In genomic region chr1:201281573-201281972, GRCh38 we compare ENCODE assay signal across 20 cellular contexts. TPM values are rescaled to one million over a fixed set of nuclear protein-coding genes. Genes with fewer than 3 reads are reported as not detected.
DNase-seq lines count a peak whose midpoint lies in the region; ATAC-seq and TF ChIP-seq lines count a peak whose summit lies in the region.
"Had no signal": no experiment of that assay in that cellular context is flagged by ENCODE, and none has a peak within 500 bp of the region (broad histone marks: within the 10 kb centered on the region; RNA-seq: fewer than 3 reads in every experiment).

No MANE protein-coding gene starts in this region.

- H3K27ac ChIP-seq in heart left ventricle (no peak overlapping the region), right cardiac atrium (ENCODE audit: low read length) (no peak overlapping the region)
- H3K27ac ChIP-seq: KMS-11, SJSA1 had no signal

- no peak overlapping the region for H3K4me3 ChIP-seq in heart left ventricle
- H3K4me3 ChIP-seq in right cardiac atrium (ENCODE audit: low read length), result no peak overlapping the region
- no peak overlapping the region for H3K4me3 ChIP-seq in choroid plexus epithelial cell (ENCODE audit: low read depth, low read length)
- H3K4me3 ChIP-seq: SJSA1 had no signal

- TF ChIP-seq POLR2A in heart left ventricle (IDR thresholded peaks at IDR 0.05), result no peak

- peaks cover 13 to 50% (median 30%) of the 10 kb centered on the region in 9 donors for H3K27me3 ChIP-seq in heart left ventricle
- H3K27me3 ChIP-seq in right cardiac atrium (ENCODE audit: control insufficient read depth, insufficient read depth), result no peaks in the 10 kb centered on the region

- no peaks in the 10 kb centered on the region for H3K36me3 ChIP-seq in heart left ventricle
- H3K36me3 ChIP-seq: SJSA1 had no signal

- DNase-seq in heart left ventricle (no peak), right cardiac atrium (no peak), G401 (ENCODE audit: low spot score) (peak; percentile 3), choroid plexus epithelial cell (ENCODE audit: low read depth) (peak; percentile 25), ACHN (no peak), C1 segment of cervical spinal cord (lab: John Stamatoyannopoulos, UW) (no peak)
- DNase-seq: EL, MV-4-11, NCI-H1105 treated with DMSO at 0.1 percent for 48 hours, NCI-H2029 treated with DMSO at 0.1 percent for 48 hours, NCI-H2171, NCI-H345, NCI-H524, NCI-H774 had no signal

- H3K9me3 ChIP-seq in heart left ventricle, result no peaks in the 10 kb centered on the region
- no peaks in the 10 kb centered on the region for H3K9me3 ChIP-seq in right cardiac atrium (ENCODE audit: control insufficient read depth, low read length)
- H3K9me3 ChIP-seq: SJSA1 had no signal

- in situ Hi-C loops in G401 (cut with HindIII; ENCODE audit: low sequenced_read_pairs) (no loop called here), ACHN (cut with HindIII; ENCODE audit: low pct_ligation_motif_present, low pct_unique_long_range_greater_than_20kb, low sequenced_read_pairs) (no loop called here)

- ATAC-seq in heart left ventricle (peak in 3 of 4 donors; percentile 27 to 40 (median 31)), right cardiac atrium (no peak), GM21515 (IDR thresholded peaks at IDR 0.05; ENCODE audit: unreplicated experiment) (no peak)

- H3K4me1 ChIP-seq in heart left ventricle (peaks cover 0 to 14% (median 6%) of the 10 kb centered on the region in 12 donors), right cardiac atrium (ENCODE audit: control insufficient read depth, insufficient read depth, low read length) (no peaks in the 10 kb centered on the region)

- no peak for TF ChIP-seq CTCF in heart left ventricle (IDR thresholded peaks at IDR 0.05)
- no peak for TF ChIP-seq CTCF in choroid plexus epithelial cell (conservative IDR thresholded peaks at IDR 0.05; ENCODE audit: low read depth, low read length)

- WGBS in heart left ventricle, 4 donors, result 77 to 79% (median 78%) methylated on average over 3 of the region's 3 CpGs
- 79% methylated on average over 3 of the region's 3 CpGs for WGBS in right cardiac atrium

- intact Hi-C loops in heart left ventricle (cut with DNase I), result no loop called here
- intact Hi-C loops in right cardiac atrium (cut with DNase I), result no loop called here

RNA-seq across cellular contexts. Expression of gene PKP1, which starts 1.7 kb away (rescaled TPM):
- total RNA-seq in heart left ventricle (1 to 10 TPM in 1 of 9 donors, under 1 TPM in 6, not detected in 2; 0.09 to 1.6 (median 0.27) TPM), right cardiac atrium (under 1 TPM in 2 of 4 donors, not detected in 2; 0.03 to 0.22 TPM)
- polyA plus RNA-seq in heart left ventricle (under 1 TPM in 1 of 2 donors, not detected in 1; 0.62 TPM), right cardiac atrium (0.02 TPM)
- 0.06 TPM in 1 of 2 replicates, not detected in the other for total RNA-seq in G401 (2014; rRNA removed; shearing (Covaris generic))
- total RNA-seq: H4, OCI-LY7, SJSA1 had no signal
- polyA plus RNA-seq: CD14-positive monocyte had no signal

Comparison
In these comparisons a context has a peak if more than half of its experiments do, and no peak if none do; other contexts are left out.
1. ATAC-seq: peak in heart left ventricle (3 of 4); none in right cardiac atrium (0 of 2) and GM21515 (single experiment).
2. DNase-seq: peak in G401 (single experiment) and choroid plexus epithelial cell (single experiment); none in heart left ventricle (0 of 5), right cardiac atrium (0 of 3), ACHN (single experiment) and C1 segment of cervical spinal cord (0 of 14).